2 cellular contexts compared by ENCODE assay signal in genomic region chr7:23475579-23475844, GRCh38.
TF ChIP-seq lines count a peak whose summit lies in the region.

No MANE protein-coding gene starts in this region.

TF ChIP-seq in GM23338, 12 proteins besides CTCF, POLR2A, EP300 and RAD21:
- no peak for TF ChIP-seq ZNF462 (CRISPR knock-in tag; IDR thresholded peaks at IDR 0.05)
TF ChIP-seq in GM23338: peak in this region for 0.

TF ChIP-seq in K562, 482 proteins besides CTCF, POLR2A, EP300 and RAD21:
- TF ChIP-seq ADNP (tag; IDR thresholded peaks at IDR 0.05) (peak; percentile 48), MLLT1 (IDR thresholded peaks at IDR 0.05) (peak in 1 of 2 experiments; percentile 59; a peak in 2 of 4 replicates), ZNF324 (CRISPR knock-in tag; IDR thresholded peaks at IDR 0.05) (no peak), TAF9B (IDR thresholded peaks at IDR 0.05; ENCODE audit: partially characterized antibody) (peak; percentile 43)
